Comparison of ENCODE assay signal across 2 cellular contexts in genomic region chr12:113237748-113238147, GRCh38.
TF ChIP-seq lines count a peak whose summit lies in the region.

No MANE protein-coding gene starts in this region.

TF ChIP-seq in K562, 482 proteins besides CTCF, POLR2A, EP300 and RAD21 (continues in another document):
- TF ChIP-seq MYNN (IDR thresholded peaks at IDR 0.05) (no peak), MYNN (CRISPR knock-in tag; IDR thresholded peaks at IDR 0.05) (no peak), ZBTB9 (CRISPR knock-in tag; IDR thresholded peaks at IDR 0.05) (0 out of 2 replicates have a peak, but pooled peaks have one; percentile 33), CSDE1 (IDR thresholded peaks at IDR 0.05) (no peak), RCOR1 (IDR thresholded peaks at IDR 0.05; ENCODE audit: borderline replicate concordance in 1 of 2, low read depth in 2 of 2, low read length in 2 of 2) (peak in 1 of 2 experiments; percentile 42; a peak in 1 of 4 replicates), ARID1B (IDR thresholded peaks at IDR 0.05) (peak; percentile 65), ZNF668 (CRISPR knock-in tag; IDR thresholded peaks at IDR 0.05) (no peak), PCBP1 (IDR thresholded peaks at IDR 0.05; ENCODE audit: low read depth, low read length, poor library complexity, severe bottlenecking) (no peak), FOSL1 (tag; conservative IDR thresholded peaks at IDR 0.05) (no peak), U2AF1 (optimal IDR thresholded peaks at IDR 0.05; ENCODE audit: low read depth, low read length) (no peak), XRCC5 (IDR thresholded peaks at IDR 0.05; ENCODE audit: low read depth, low read length) (no peak), ZBTB11 (CRISPR knock-in tag; IDR thresholded peaks at IDR 0.05) (peak in 1 of 3 experiments; percentile 75; a peak in 2 of 6 replicates), ZNF584 (CRISPR knock-in tag; IDR thresholded peaks at IDR 0.05; ENCODE audit: low read depth) (no peak), ID3 (CRISPR knock-in tag; IDR thresholded peaks at IDR 0.05) (no peak), ID3 (tag; IDR thresholded peaks at IDR 0.05) (no peak; the same call in 1 of the 2 replicates), HINFP (tag; conservative IDR thresholded peaks at IDR 0.05; ENCODE audit: low read depth) (no peak), TEAD4 (IDR thresholded peaks at IDR 0.05; ENCODE audit: low read length) (peak; percentile 53; the same call in 1 of the 2 replicates), TEAD4 (CRISPR knock-in tag; IDR thresholded peaks at IDR 0.05; ENCODE audit: borderline replicate concordance) (no peak), ZNF586 (CRISPR knock-in tag; conservative IDR thresholded peaks at IDR 0.05) (no peak), NR0B1 (IDR thresholded peaks at IDR 0.05; ENCODE audit: partially characterized antibody) (no peak), ZNF12 (CRISPR knock-in tag; IDR thresholded peaks at IDR 0.05) (no peak), DLX4 (CRISPR knock-in tag; IDR thresholded peaks at IDR 0.05) (no peak), YY1 (IDR thresholded peaks at IDR 0.05; ENCODE audit: borderline replicate concordance in 1 of 3, control insufficient read depth in 1 of 3, extremely low read depth in 1 of 3, insufficient read depth in 3 of 3, insufficient read length in 1 of 3, insufficient replicate concordance in 2 of 3, low read depth in 1 of 3, low read length in 2 of 3) (peak in 1 of 3 experiments; percentile 11), SOX6 (IDR thresholded peaks at IDR 0.05) (0 out of 2 replicates have a peak, but pooled peaks have one; percentile 56)

TF ChIP-seq in WTC11, 78 proteins besides CTCF, POLR2A, EP300 and RAD21:
- TF ChIP-seq ZNF425 (CRISPR knock-in tag; conservative IDR thresholded peaks at IDR 0.05) (no peak), RORB (CRISPR knock-in tag; IDR thresholded peaks at IDR 0.05) (no peak), ETV6 (CRISPR knock-in tag; IDR thresholded peaks at IDR 0.05) (no peak), ZNF263 (CRISPR knock-in tag; IDR thresholded peaks at IDR 0.05; ENCODE audit: low read depth) (no peak), SMAD3 (CRISPR knock-in tag; IDR thresholded peaks at IDR 0.05; ENCODE audit: borderline replicate concordance) (no peak), ZNF138 (CRISPR knock-in tag; conservative IDR thresholded peaks at IDR 0.05) (no peak), ZNF532 (CRISPR knock-in tag; IDR thresholded peaks at IDR 0.05; ENCODE audit: borderline replicate concordance) (no peak), AR (CRISPR knock-in tag; IDR thresholded peaks at IDR 0.05) (no peak), ZNF219 (CRISPR knock-in tag; IDR thresholded peaks at IDR 0.05; ENCODE audit: borderline replicate concordance) (no peak), MLX (CRISPR knock-in tag; IDR thresholded peaks at IDR 0.05) (no peak), SMAD4 (CRISPR knock-in tag; IDR thresholded peaks at IDR 0.05) (no peak), CREM (CRISPR knock-in tag; IDR thresholded peaks at IDR 0.05) (no peak), PREB (CRISPR knock-in tag; IDR thresholded peaks at IDR 0.05; ENCODE audit: borderline replicate concordance) (no peak), ATF2 (CRISPR knock-in tag; IDR thresholded peaks at IDR 0.05; ENCODE audit: borderline replicate concordance, low read depth) (no peak), ATF3 (CRISPR knock-in tag; conservative IDR thresholded peaks at IDR 0.05) (no peak), USF1 (CRISPR knock-in tag; IDR thresholded peaks at IDR 0.05) (no peak), ZNF416 (CRISPR knock-in tag; IDR thresholded peaks at IDR 0.05) (no peak), TEAD4 (CRISPR knock-in tag; IDR thresholded peaks at IDR 0.05) (no peak), E2F4 (CRISPR knock-in tag; IDR thresholded peaks at IDR 0.05; ENCODE audit: borderline replicate concordance, low read depth) (no peak), PRDM15 (CRISPR knock-in tag; IDR thresholded peaks at IDR 0.05) (no peak)
